Comparison of ENCODE assay signal across 15 cellular contexts in genomic region chr7:117937049-117937448, GRCh38.
DNase-seq lines count a peak whose midpoint lies in the region; ATAC-seq lines count a peak whose summit lies in the region.
"Had no signal": no experiment of that assay in that cellular context is flagged by ENCODE, and none has a peak within 500 bp of the region (broad histone marks: within the 10 kb centered on the region; RNA-seq: fewer than 3 reads in every experiment).

No MANE protein-coding gene starts in this region.

- H3K4me1 ChIP-seq in mesenchymal stem cell (ENCODE audit: control insufficient read depth, insufficient read depth, low read depth, low read length): peaks cover 1% of the 10 kb centered on the region
- H3K4me1 ChIP-seq: BLaER1 had no signal

- no peak overlapping the region for H4K91ac ChIP-seq in mesenchymal stem cell (ENCODE audit: low read length)

- H3K14ac ChIP-seq in mesenchymal stem cell (ENCODE audit: low read length in 2 of 2): no peak overlapping the region

- no peak overlapping the region for H3K4me2 ChIP-seq in mesenchymal stem cell (ENCODE audit: low read length, poor library complexity, severe bottlenecking)
- H3K4me2 ChIP-seq: BLaER1 had no signal

- no peak overlapping the region for H3K18ac ChIP-seq in mesenchymal stem cell (ENCODE audit: low read depth in 1 of 2, low read length in 2 of 2)

- no peaks in the 10 kb centered on the region for H3K36me3 ChIP-seq in mesenchymal stem cell (ENCODE audit: control insufficient read depth in 1 of 2, insufficient read depth in 2 of 2, low read depth in 1 of 2, low read length in 2 of 2)
- H3K36me3 ChIP-seq: BLaER1 had no signal

- H2BK12ac ChIP-seq in mesenchymal stem cell (ENCODE audit: low read length in 2 of 2): no peak overlapping the region

- H3K4me3 ChIP-seq in mesenchymal stem cell (ENCODE audit: insufficient read depth in 1 of 2, low read depth in 1 of 2, low read length in 2 of 2): no peak overlapping the region
- H3K4me3 ChIP-seq: BLaER1 had no signal

- no peak overlapping the region for H4K8ac ChIP-seq in mesenchymal stem cell (ENCODE audit: low read length)

- H2BK120ac ChIP-seq in mesenchymal stem cell (ENCODE audit: low read depth, low read length): no peak overlapping the region

- peak overlapping the region; percentile 55 for H3K27ac ChIP-seq in mesenchymal stem cell (ENCODE audit: low read length, poor library complexity, severe bottlenecking)
- H3K27ac ChIP-seq: BLaER1 had no signal

- 93% methylated on average over 4 of the region's 6 CpGs for WGBS in mesenchymal stem cell

- peak; percentile 73 for DNase-seq in NCI-H1105 treated with DMSO at 0.1 percent for 48 hours (lab: John Stamatoyannopoulos, UW)
- no peak for DNase-seq in NCI-H1105 (lab: John Stamatoyannopoulos, UW)
- DNase-seq in NCI-H187 treated with DMSO at 0.1 percent for 48 hours (lab: John Stamatoyannopoulos, UW): peak; percentile 34
- peak; percentile 20 for DNase-seq in NCI-H510A (lab: John Stamatoyannopoulos, UW)
- DNase-seq in mesenchymal stem cell: no peak
- DNase-seq in KG1 (lab: John Stamatoyannopoulos, UW): no peak
- DNase-seq in HuH-7.5 (ENCODE audit: low spot score): no peak
- DNase-seq: 8988T; AML-193; CD8-positive, alpha-beta memory T cell; HCEC 1CT; HFFc6; IMR-90 had no signal

- no peaks in the 10 kb centered on the region for H3K79me1 ChIP-seq in mesenchymal stem cell (replicated peaks; ENCODE audit: low read length, poor library complexity, severe bottlenecking)

- H3K27me3 ChIP-seq in mesenchymal stem cell (ENCODE audit: control insufficient read depth in 1 of 2, insufficient read depth in 1 of 2, low read length in 2 of 2): no peaks in the 10 kb centered on the region
- H3K27me3 ChIP-seq: BLaER1 had no signal

- no peak for ATAC-seq in HG02610 (IDR thresholded peaks at IDR 0.05; ENCODE audit: unreplicated experiment)

- H3K23ac ChIP-seq in mesenchymal stem cell (ENCODE audit: low read length in 2 of 2): no peak overlapping the region

- no peak overlapping the region for H3K9ac ChIP-seq in mesenchymal stem cell (ENCODE audit: low read length)
- H3K9ac ChIP-seq: BLaER1 had no signal

- no peak overlapping the region for H3K4ac ChIP-seq in mesenchymal stem cell (ENCODE audit: low read depth in 1 of 2, low read length in 2 of 2)

- no peak overlapping the region for H2AFZ ChIP-seq in mesenchymal stem cell (ENCODE audit: low read depth, low read length)

- peaks cover 6% of the 10 kb centered on the region for H3K9me3 ChIP-seq in mesenchymal stem cell (ENCODE audit: control insufficient read depth, low read length)

- H2BK15ac ChIP-seq in mesenchymal stem cell (ENCODE audit: low read depth, poor library complexity, severe bottlenecking): no peak overlapping the region

- no peak overlapping the region for H2AK5ac ChIP-seq in mesenchymal stem cell (ENCODE audit: low read length, severe bottlenecking)

- H2BK5ac ChIP-seq in mesenchymal stem cell (ENCODE audit: low read depth, low read length, poor library complexity, severe bottlenecking): no peak overlapping the region

Comparison
In these comparisons a context has a peak if more than half of its experiments do, and no peak if none do; other contexts are left out.
1. DNase-seq: peak in NCI-H1105 treated with DMSO at 0.1 percent for 48 hours (single experiment), NCI-H187 treated with DMSO at 0.1 percent for 48 hours (single experiment) and NCI-H510A (single experiment); none in NCI-H1105 (single experiment), mesenchymal stem cell (single experiment), KG1 (single experiment) and HuH-7.5 (single experiment).